Comparison of ENCODE assay signal across 26 cellular contexts in the genomic region with DNA sequence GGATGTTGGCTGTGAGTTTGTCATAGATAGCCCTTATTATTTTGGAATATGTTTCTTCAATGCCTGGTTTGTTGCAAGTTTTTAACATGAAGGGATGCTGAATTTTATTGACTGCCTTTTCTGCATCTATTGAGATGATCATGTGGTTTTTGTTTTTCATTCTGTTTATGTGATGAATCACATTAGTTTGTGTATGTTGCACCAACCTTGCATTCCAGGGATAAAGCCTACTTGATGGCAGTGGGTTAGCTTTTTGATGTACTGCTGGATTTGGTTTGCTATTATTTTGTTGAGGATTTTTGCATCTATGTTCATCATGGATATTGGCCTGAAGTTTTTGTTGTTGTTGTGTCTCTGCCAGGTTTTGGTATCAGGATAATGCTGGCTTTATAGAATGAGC.
"Had no signal": no experiment of that assay in that cellular context is flagged by ENCODE, and none has a peak within 500 bp of the region (broad histone marks: within the 10 kb centered on the region; RNA-seq: fewer than 3 reads in every experiment).

No MANE protein-coding gene starts in this region.

- H3K4me1 Mint-ChIP-seq: naive B cell; nephron progenitor cell; stimulated activated memory B cell treated with anti-CD40 and anti-IgM and Interleukin-4, amounts not matched to agents 10 μg/mL and 1 μg/mL and 100 μg/mL, for 72 hours; stimulated activated naive CD8-positive, alpha-beta T cell treated with anti-CD3 and anti-CD28 coated beads, Interleukin-15, amount 100 ng/mL, for 72 hours had no signal

- H3K4me3 ChIP-seq: dorsolateral prefrontal cortex, esophagus squamous epithelium, lung, prostate gland, right lobe of liver, spleen, testis, tibial nerve, upper lobe of right lung, vagina had no signal

- ATAC-seq: foreskin keratinocyte; left colon; left ventricle myocardium superior; right lobe of liver; stimulated activated memory B cell treated with anti-CD40 and anti-IgM and Interleukin-4, amounts not matched to agents 10 μg/mL and 1 μg/mL and 100 μg/mL, for 72 hours; stimulated activated naive CD8-positive, alpha-beta T cell treated with anti-CD3 and anti-CD28 coated beads, Interleukin-15, amount 100 ng/mL, for 72 hours; upper lobe of right lung had no signal

- H3K27ac ChIP-seq: dorsolateral prefrontal cortex, epithelial cell of prostate, esophagus squamous epithelium, foreskin keratinocyte, parathyroid adenoma, prostate gland, right lobe of liver, spleen, testis, tibial nerve, upper lobe of right lung, vagina had no signal

- DNase-seq: cortex of kidney; dorsolateral prefrontal cortex; effector memory CD4-positive, alpha-beta T cell; esophagus squamous epithelium; left colon; left ventricle myocardium superior; mesenchymal stem cell; naive B cell; nephron progenitor cell; retina; right lobe of liver; spleen; stimulated activated CD4-positive, alpha-beta T cell treated with anti-CD3 and anti-CD28 coated beads, Interleukin-15, amount 100 ng/mL, for 24 hours; stimulated activated CD4-positive, alpha-beta T cell treated with anti-CD3 and anti-CD28 coated beads, Interleukin-1b, Interleukin-23, amount 100 ng/mL, for 48 hours; stimulated activated CD4-positive, alpha-beta T cell treated with anti-CD3 and anti-CD28 coated beads, Interleukin-4, amount 100 ng/mL, for 24 hours; stimulated activated naive CD8-positive, alpha-beta T cell treated with anti-CD3 and anti-CD28 coated beads, Interleukin-15, amount 100 ng/mL, for 72 hours; testis; upper lobe of right lung had no signal

- H3K36me3 ChIP-seq: esophagus squamous epithelium, prostate gland, right lobe of liver, spleen, tibial nerve, upper lobe of right lung, vagina had no signal

- H3K27me3 Mint-ChIP-seq: stimulated activated memory B cell treated with anti-CD40 and anti-IgM and Interleukin-4, amounts not matched to agents 10 μg/mL and 1 μg/mL and 100 μg/mL, for 72 hours had no signal

- H3K4me1 ChIP-seq: esophagus squamous epithelium, parathyroid adenoma, prostate gland, right lobe of liver, spleen, testis, tibial nerve, upper lobe of right lung, vagina had no signal

- H3K9me3 ChIP-seq: prostate gland, right lobe of liver, testis had no signal

- H3K27me3 ChIP-seq: dorsolateral prefrontal cortex, esophagus squamous epithelium, foreskin keratinocyte, right lobe of liver, spleen, testis, tibial nerve, upper lobe of right lung, vagina had no signal

- H3K4me3 Mint-ChIP-seq: naive B cell; nephron progenitor cell; stimulated activated memory B cell treated with anti-CD40 and anti-IgM and Interleukin-4, amounts not matched to agents 10 μg/mL and 1 μg/mL and 100 μg/mL, for 72 hours; stimulated activated naive CD8-positive, alpha-beta T cell treated with anti-CD3 and anti-CD28 coated beads, Interleukin-15, amount 100 ng/mL, for 72 hours had no signal

- H3K27ac Mint-ChIP-seq: naive B cell; nephron progenitor cell; stimulated activated memory B cell treated with anti-CD40 and anti-IgM and Interleukin-4, amounts not matched to agents 10 μg/mL and 1 μg/mL and 100 μg/mL, for 72 hours; stimulated activated naive CD8-positive, alpha-beta T cell treated with anti-CD3 and anti-CD28 coated beads, Interleukin-15, amount 100 ng/mL, for 72 hours had no signal
